ENCODE assay signal across 1 cellular context in genomic region chr4:128461300-128462103, GRCh38.
A peak's percentile ranks its signal among the peaks of the same experiment; 100 is the strongest.
TF ChIP-seq lines count a peak whose summit lies in the region.

No MANE protein-coding gene starts in this region.

TF ChIP-seq in K562, 482 proteins besides CTCF, POLR2A, EP300 and RAD21 (continued from another document):
- TF ChIP-seq KDM1A (IDR thresholded peaks at IDR 0.05), result peak in 1 of 2 experiments; percentile 41; a peak in 2 of 4 replicates
- no peak for TF ChIP-seq SRSF7 (optimal IDR thresholded peaks at IDR 0.05; ENCODE audit: low read depth, low read length)
- peak; percentile 90; the same call in 1 of the 2 replicates for TF ChIP-seq SMARCA5 (IDR thresholded peaks at IDR 0.05)
- peak; percentile 66; the same call in 1 of the 2 replicates for TF ChIP-seq NCOA1 (IDR thresholded peaks at IDR 0.05; ENCODE audit: low read depth)
- TF ChIP-seq SMARCA4 (IDR thresholded peaks at IDR 0.05), result peak; percentile 86
- peak; percentile 46 to 55; a peak in 1 of 4 replicates for TF ChIP-seq FOXA3 (CRISPR knock-in tag; conservative IDR thresholded peaks at IDR 0.05 in 1 of 2, IDR thresholded peaks at IDR 0.05 in 1 of 2)
- no peak for TF ChIP-seq RUNX1 (IDR thresholded peaks at IDR 0.05; ENCODE audit: low read depth)
- TF ChIP-seq ELF4 (CRISPR knock-in tag; IDR thresholded peaks at IDR 0.05), result 0 out of 2 replicates have a peak, but pooled peaks have one; percentile 38
- TF ChIP-seq SMC3 (conservative IDR thresholded peaks at IDR 0.05; ENCODE audit: insufficient read depth, low read depth, low read length), result no peak
- peak; percentile 26; the same call in 1 of the 2 replicates for TF ChIP-seq TCF3 (CRISPR knock-in tag; IDR thresholded peaks at IDR 0.05)
- TF ChIP-seq ZNF592 (IDR thresholded peaks at IDR 0.05), result peak; percentile 78
- peak; percentile 51 to 84 for TF ChIP-seq MNT (conservative IDR thresholded peaks at IDR 0.05)
- TF ChIP-seq PBX2 (CRISPR knock-in tag; IDR thresholded peaks at IDR 0.05; ENCODE audit: low read depth), result no peak
- no peak for TF ChIP-seq PBX2 (tag; conservative IDR thresholded peaks at IDR 0.05; ENCODE audit: low read depth)
- TF ChIP-seq ZNF354B (CRISPR knock-in tag; IDR thresholded peaks at IDR 0.05), result no peak
- TF ChIP-seq EHMT2 (IDR thresholded peaks at IDR 0.05), result peak; percentile 89
- TF ChIP-seq ZFP36 (IDR thresholded peaks at IDR 0.05; ENCODE audit: low read depth, low read length, partially characterized antibody), result peak; percentile 75
- TF ChIP-seq CTBP1 (IDR thresholded peaks at IDR 0.05; ENCODE audit: borderline replicate concordance), result peak; percentile 93
- 0 out of 2 replicates have a peak, but pooled peaks have one; percentile 52 for TF ChIP-seq ZNF766 (CRISPR knock-in tag; conservative IDR thresholded peaks at IDR 0.05)
- no peak for TF ChIP-seq PHB2 (IDR thresholded peaks at IDR 0.05; ENCODE audit: low read depth)
- peak in 1 of 2 experiments; percentile 72; a peak in 1 of 4 replicates for TF ChIP-seq RCOR1 (IDR thresholded peaks at IDR 0.05; ENCODE audit: borderline replicate concordance in 1 of 2, low read depth in 2 of 2, low read length in 2 of 2)
- TF ChIP-seq SP1 (CRISPR knock-in tag; IDR thresholded peaks at IDR 0.05), result no peak
- peak; percentile 52; the same call in 1 of the 2 replicates for TF ChIP-seq NFRKB (IDR thresholded peaks at IDR 0.05; ENCODE audit: low read depth)
- TF ChIP-seq SMAD4 (CRISPR knock-in tag; conservative IDR thresholded peaks at IDR 0.05), result peak; percentile 62
- TF ChIP-seq LEF1 (IDR thresholded peaks at IDR 0.05), result peak; percentile 62; the same call in 1 of the 2 replicates
